In the genomic region with DNA sequence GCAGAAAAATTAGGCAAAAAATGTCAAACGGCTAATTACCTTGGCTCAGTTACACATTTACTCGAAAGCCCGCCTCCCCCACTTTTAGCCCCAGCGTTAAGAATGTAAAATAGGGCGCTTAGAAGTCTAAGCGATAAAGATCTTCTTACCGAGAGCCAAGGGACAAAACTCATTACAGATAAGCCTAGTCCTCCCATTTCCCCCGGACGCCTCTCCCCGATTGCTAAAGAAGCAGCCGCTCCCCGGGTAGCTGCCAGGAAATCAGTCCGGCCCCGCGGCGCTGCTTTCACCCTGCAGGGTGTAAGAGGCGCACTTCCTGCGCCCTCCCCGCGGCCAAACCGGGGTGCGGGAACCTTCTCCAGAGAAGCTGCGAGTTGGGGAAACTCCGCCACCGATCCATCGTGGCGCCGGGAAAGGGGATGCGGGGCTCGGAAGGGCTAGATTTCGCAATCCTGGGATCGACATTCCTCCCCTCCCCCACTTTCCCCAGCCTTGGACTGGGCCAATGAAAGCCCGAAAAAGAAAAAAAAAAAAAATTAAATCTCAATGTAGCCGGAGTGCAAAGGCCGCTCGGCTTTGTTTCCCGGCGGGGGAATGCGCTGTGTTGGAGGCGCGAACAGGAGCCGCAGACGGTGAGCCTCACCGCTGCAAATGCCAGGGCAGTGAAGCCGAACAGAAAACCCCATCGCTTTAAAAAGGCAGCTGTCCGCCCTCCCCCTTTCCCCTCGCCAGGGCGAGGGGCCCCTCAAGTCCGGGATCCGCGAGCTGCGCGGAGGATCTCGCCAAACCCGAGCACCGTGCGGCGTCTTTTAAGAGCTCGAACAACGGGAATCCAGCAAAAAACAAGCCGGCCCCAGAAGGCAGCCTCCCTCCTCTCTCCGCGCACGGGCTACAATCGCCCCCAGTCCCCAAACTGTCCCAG, we compare ENCODE assay signal across 8 cellular contexts. TPM values are rescaled to one million over a fixed set of nuclear protein-coding genes. Genes with fewer than 3 reads are reported as not detected.
A peak's percentile ranks its signal among the peaks of the same experiment; 100 is the strongest.
DNase-seq lines count a peak whose midpoint lies in the region; ATAC-seq and TF ChIP-seq lines count a peak whose summit lies in the region.

No MANE protein-coding gene starts in this region.

- no peak for TF ChIP-seq CTCF in BE2C (IDR thresholded peaks at IDR 0.05; ENCODE audit: low read depth, low read length)
- TF ChIP-seq CTCF in OCI-LY3 (IDR thresholded peaks at IDR 0.05; ENCODE audit: low read depth, low read length) = peak; percentile 27; the same call in 1 of the 2 replicates
- peak in 2 of 3 donors; percentile 9 to 13 for TF ChIP-seq CTCF in breast epithelium (IDR thresholded peaks at IDR 0.05)

- H3K4me2 ChIP-seq in OCI-LY3 (ENCODE audit: low read length) = peak overlapping the region; percentile 80

- no peak for TF ChIP-seq POLR2A in breast epithelium (IDR thresholded peaks at IDR 0.05)

- peak overlapping the region; percentile 85 for H3K9ac ChIP-seq in OCI-LY3 (ENCODE audit: low read length)

- H3K9me3 ChIP-seq in BE2C (no peaks in the 10 kb centered on the region), OCI-LY3 (ENCODE audit: insufficient read depth, low read length) (no peaks in the 10 kb centered on the region), breast epithelium (peaks cover 0 to 7% of the 10 kb centered on the region in 2 donors)

- peak overlapping the region; percentile 73 for H2AFZ ChIP-seq in OCI-LY3 (ENCODE audit: low read depth, low read length)

- peak overlapping the region; percentile 59 for H3K4me3 ChIP-seq in BE2C (ENCODE audit: low read depth, low read length)
- peak overlapping the region; percentile 93 for H3K4me3 ChIP-seq in OCI-LY3 (ENCODE audit: low read length)
- H3K4me3 ChIP-seq in breast epithelium = peak overlapping the region; percentile 85 to 95 (median 85)
- peak overlapping the region; percentile 62 for H3K4me3 ChIP-seq in skeletal muscle cell (ENCODE audit: low read depth, low read length)

- intact Hi-C loops in breast epithelium (cut with DNase I; ENCODE audit: low total_unique reads) = no loop called here

- H3K36me3 Mint-ChIP-seq in immature natural killer cell = no peaks in the 10 kb centered on the region

- H3K4me3 Mint-ChIP-seq in immature natural killer cell = peak overlapping the region; percentile 38 to 80 (median 66)

- H3K4me1 ChIP-seq in BE2C = no peaks in the 10 kb centered on the region
- H3K4me1 ChIP-seq in OCI-LY3 (ENCODE audit: low read length) = peaks cover 17% of the 10 kb centered on the region
- H3K4me1 ChIP-seq in breast epithelium = no peaks in the 10 kb centered on the region

- peaks cover 36% of the 10 kb centered on the region; the same call in 1 of the 2 replicates for H3K79me2 ChIP-seq in OCI-LY3 (ENCODE audit: low read length)

- no peaks in the 10 kb centered on the region for H3K4me1 Mint-ChIP-seq in immature natural killer cell

- H3K27me3 ChIP-seq in BE2C (peaks cover 71% of the 10 kb centered on the region), OCI-LY3 (ENCODE audit: low read depth, low read length) (peaks cover 20% of the 10 kb centered on the region), breast epithelium (no peaks in the 10 kb centered on the region)

- DNase-seq in BE2C = peak; percentile 49
- DNase-seq in breast epithelium (ENCODE audit: low spot score in 2 of 2) = peak; percentile 55 to 68
- DNase-seq in immature natural killer cell = peak in 1 of 3 donors; percentile 21
- DNase-seq in skeletal muscle cell (ENCODE audit: low read depth) = peak; percentile 54
- DNase-seq in stimulated activated naive CD4-positive, alpha-beta T cell treated with Interleukin-2 at 50 U/mL for 16 hours (lab: John Stamatoyannopoulos, UW) = no peak

- ATAC-seq in GM18909 (IDR thresholded peaks at IDR 0.05; ENCODE audit: poor library complexity, unreplicated experiment) (peak; percentile 57), HG03520 (IDR thresholded peaks at IDR 0.05; ENCODE audit: unreplicated experiment) (peak; percentile 43)

- peak overlapping the region; percentile 88 for H3K27ac ChIP-seq in OCI-LY3 (ENCODE audit: low read length)
- peak overlapping the region; percentile 88 to 91 for H3K27ac ChIP-seq in breast epithelium

- no peak overlapping the region for H3K27ac Mint-ChIP-seq in immature natural killer cell

- H4K20me1 ChIP-seq in OCI-LY3 (ENCODE audit: insufficient read depth, low read length) = peaks cover 22% of the 10 kb centered on the region

- peaks cover 0 to 12% (median 4%) of the 10 kb centered on the region in 6 donors for H3K9me3 Mint-ChIP-seq in immature natural killer cell

- peaks cover 14 to 17% (median 16%) of the 10 kb centered on the region in 3 donors for H3K27me3 Mint-ChIP-seq in immature natural killer cell (ENCODE audit: low read depth in 3 of 3)

- no peaks in the 10 kb centered on the region for H3K36me3 ChIP-seq in BE2C
- no peaks in the 10 kb centered on the region for H3K36me3 ChIP-seq in OCI-LY3 (replicated peaks; ENCODE audit: low read depth, low read length)
- no peaks in the 10 kb centered on the region for H3K36me3 ChIP-seq in breast epithelium

RNA-seq across cellular contexts. Expression of a gene that starts 0.7 kb away (rescaled TPM):
- polyA plus RNA-seq in BE2C (2012; ENCODE audit: insufficient read depth, insufficient read length, low read depth) = 1.0 TPM
- total RNA-seq in breast epithelium = 100 to 1,000 TPM in 1 of 3 donors, 10 to 100 TPM in 2; 42.3 to 179 (median 61.6) TPM
- polyA plus RNA-seq in immature natural killer cell = under 1 TPM in 1 of 3 donors, not detected in 2; 0.13 TPM
